Comparison of ENCODE assay signal across 7 cellular contexts in genomic region chr21:5123655-5124054, GRCh38.
DNase-seq lines count a peak whose midpoint lies in the region; ATAC-seq and TF ChIP-seq lines count a peak whose summit lies in the region.
"Not testable (repeated sequence)": the region's sequence is repeated elsewhere in the genome, so short reads cannot be mapped to it uniquely, and the experiment has no call there.

No MANE protein-coding gene starts in this region.

- not testable (repeated sequence) for H3K9me3 Mint-ChIP-seq in activated CD4-positive, alpha-beta T cell treated with anti-CD3 and anti-CD28 coated beads, Interleukin-2, amount 10 ng/mL, durations not matched to agents 24 days and 14 days; nephron

- not testable (repeated sequence) for H3K27ac Mint-ChIP-seq in activated CD4-positive, alpha-beta T cell treated with anti-CD3 and anti-CD28 coated beads, Interleukin-2, amount 10 ng/mL, durations not matched to agents 24 days and 14 days; nephron

- H3K4me3 Mint-ChIP-seq in activated CD4-positive, alpha-beta T cell treated with anti-CD3 and anti-CD28 coated beads, Interleukin-2, amount 10 ng/mL, durations not matched to agents 24 days and 14 days; nephron: not testable (repeated sequence)

- DNase-seq in activated CD4-positive, alpha-beta T cell treated with anti-CD3 and anti-CD28 coated beads, Interleukin-2, amount 10 ng/mL, durations not matched to agents 24 days and 14 days = peak; percentile 92
- peak; percentile 71 for DNase-seq in activated naive CD4-positive, alpha-beta T cell treated with anti-CD3 and anti-CD28 coated beads, Interleukin-2, amount 50 U/mL, for 16 hours
- DNase-seq in foreskin fibroblast = not testable (repeated sequence)
- DNase-seq in stimulated activated CD8-positive, alpha-beta memory T cell treated with anti-CD3 and anti-CD28 coated beads, Interleukin-12 subunit alpha, Interleukin-12 subunit beta, amount 100 ng/mL, for 1 hour (ENCODE audit: low read depth) = peak; percentile 55

- not testable (repeated sequence) for H3K4me1 Mint-ChIP-seq in activated CD4-positive, alpha-beta T cell treated with anti-CD3 and anti-CD28 coated beads, Interleukin-2, amount 10 ng/mL, durations not matched to agents 24 days and 14 days; nephron

- ATAC-seq in GM18873 (IDR thresholded peaks at IDR 0.05; ENCODE audit: low FRiP score, unreplicated experiment) (peak; percentile 63), HG03280 (IDR thresholded peaks at IDR 0.05; ENCODE audit: unreplicated experiment) (peak; percentile 50)

- intact Hi-C loops in activated CD4-positive, alpha-beta T cell treated with anti-CD3 and anti-CD28 coated beads, Interleukin-2, amount 10 ng/mL, durations not matched to agents 24 days and 14 days (cut with micrococcal nuclease) = not testable (repeated sequence)

- H3K36me3 Mint-ChIP-seq in activated CD4-positive, alpha-beta T cell treated with anti-CD3 and anti-CD28 coated beads, Interleukin-2, amount 10 ng/mL, durations not matched to agents 24 days and 14 days (ENCODE audit: low read depth); nephron (ENCODE audit: low read depth): not testable (repeated sequence)

- not testable (repeated sequence) for H3K27me3 Mint-ChIP-seq in activated CD4-positive, alpha-beta T cell treated with anti-CD3 and anti-CD28 coated beads, Interleukin-2, amount 10 ng/mL, durations not matched to agents 24 days and 14 days; nephron (ENCODE audit: low read depth)

- H3K4me3 ChIP-seq in foreskin fibroblast (ENCODE audit: low read depth in 1 of 2, low read length in 2 of 2) = not testable (repeated sequence)

- TF ChIP-seq CTCF in foreskin fibroblast (IDR thresholded peaks at IDR 0.05; ENCODE audit: low read depth, low read length) (peak; percentile 8), nephron (IDR thresholded peaks at IDR 0.05; ENCODE audit: unreplicated experiment in 3 of 3) (peak; percentile 41 to 45 (median 41))
